ENCODE assay signal across 1 cellular context in the genomic region with DNA sequence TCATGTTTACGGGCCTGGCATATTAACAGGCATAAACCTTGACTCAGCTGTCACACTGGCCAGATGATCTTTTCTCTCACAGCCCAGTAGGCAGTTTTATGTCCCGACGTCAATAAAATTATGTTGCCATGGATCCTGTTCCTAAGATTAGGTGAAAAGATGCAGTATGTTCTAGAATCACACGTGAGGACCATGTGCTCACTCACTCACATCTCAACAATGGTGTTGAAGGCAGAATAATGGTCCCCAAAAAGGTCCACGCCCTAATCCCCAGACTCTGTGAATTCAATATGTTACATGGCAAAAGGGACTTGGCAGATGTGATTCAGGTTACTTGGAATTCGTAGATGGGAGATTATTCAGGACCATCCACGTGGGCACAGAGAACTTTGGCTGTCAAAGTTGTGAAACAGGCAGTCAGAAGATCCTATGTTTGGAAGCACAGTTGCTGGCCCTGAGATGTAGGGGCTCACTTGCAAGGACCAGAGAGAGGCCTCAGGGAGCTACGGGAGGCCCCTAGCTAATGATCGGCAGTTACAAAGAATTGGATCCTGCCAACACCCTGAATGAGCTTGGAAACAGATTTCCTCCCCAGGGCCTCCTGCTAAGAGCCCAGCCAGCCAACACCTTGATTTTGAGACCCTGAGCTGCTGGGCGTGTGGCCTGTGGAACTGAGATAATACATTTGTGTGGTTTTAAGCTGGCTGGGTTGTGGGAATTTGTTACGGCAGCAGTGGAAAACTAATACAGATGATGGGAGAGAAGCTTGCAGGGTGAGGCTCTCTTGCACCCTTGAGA.
TF ChIP-seq lines count a peak whose summit lies in the region.

No MANE protein-coding gene starts in this region.

TF ChIP-seq in GM23338, 12 proteins besides CTCF, POLR2A, EP300 and RAD21:
- TF ChIP-seq STAT1 (IDR thresholded peaks at IDR 0.05; ENCODE audit: unreplicated experiment), result no peak
- TF ChIP-seq EZH2phosphoT487 (IDR thresholded peaks at IDR 0.05; ENCODE audit: unreplicated experiment), result no peak
- no peak for TF ChIP-seq EZH2 (IDR thresholded peaks at IDR 0.05; ENCODE audit: low read depth, unreplicated experiment)
- no peak for TF ChIP-seq CREB1 (CRISPR knock-in tag; IDR thresholded peaks at IDR 0.05; ENCODE audit: low read depth)
- no peak for TF ChIP-seq NANOG (IDR thresholded peaks at IDR 0.05; ENCODE audit: borderline replicate concordance)
- no peak for TF ChIP-seq ZNF114 (CRISPR knock-in tag; IDR thresholded peaks at IDR 0.05)
- no peak for TF ChIP-seq JUNB (IDR thresholded peaks at IDR 0.05; ENCODE audit: unreplicated experiment)
- TF ChIP-seq, protein P1, sequence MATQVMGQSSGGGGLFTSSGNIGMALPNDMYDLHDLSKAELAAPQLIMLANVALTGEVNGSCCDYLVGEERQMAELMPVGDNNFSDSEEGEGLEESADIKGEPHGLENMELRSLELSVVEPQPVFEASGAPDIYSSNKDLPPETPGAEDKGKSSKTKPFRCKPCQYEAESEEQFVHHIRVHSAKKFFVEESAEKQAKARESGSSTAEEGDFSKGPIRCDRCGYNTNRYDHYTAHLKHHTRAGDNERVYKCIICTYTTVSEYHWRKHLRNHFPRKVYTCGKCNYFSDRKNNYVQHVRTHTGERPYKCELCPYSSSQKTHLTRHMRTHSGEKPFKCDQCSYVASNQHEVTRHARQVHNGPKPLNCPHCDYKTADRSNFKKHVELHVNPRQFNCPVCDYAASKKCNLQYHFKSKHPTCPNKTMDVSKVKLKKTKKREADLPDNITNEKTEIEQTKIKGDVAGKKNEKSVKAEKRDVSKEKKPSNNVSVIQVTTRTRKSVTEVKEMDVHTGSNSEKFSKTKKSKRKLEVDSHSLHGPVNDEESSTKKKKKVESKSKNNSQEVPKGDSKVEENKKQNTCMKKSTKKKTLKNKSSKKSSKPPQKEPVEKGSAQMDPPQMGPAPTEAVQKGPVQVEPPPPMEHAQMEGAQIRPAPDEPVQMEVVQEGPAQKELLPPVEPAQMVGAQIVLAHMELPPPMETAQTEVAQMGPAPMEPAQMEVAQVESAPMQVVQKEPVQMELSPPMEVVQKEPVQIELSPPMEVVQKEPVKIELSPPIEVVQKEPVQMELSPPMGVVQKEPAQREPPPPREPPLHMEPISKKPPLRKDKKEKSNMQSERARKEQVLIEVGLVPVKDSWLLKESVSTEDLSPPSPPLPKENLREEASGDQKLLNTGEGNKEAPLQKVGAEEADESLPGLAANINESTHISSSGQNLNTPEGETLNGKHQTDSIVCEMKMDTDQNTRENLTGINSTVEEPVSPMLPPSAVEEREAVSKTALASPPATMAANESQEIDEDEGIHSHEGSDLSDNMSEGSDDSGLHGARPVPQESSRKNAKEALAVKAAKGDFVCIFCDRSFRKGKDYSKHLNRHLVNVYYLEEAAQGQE (IDR thresholded peaks at IDR 0.05; ENCODE audit: unreplicated experiment), result no peak
- TF ChIP-seq POLR2AphosphoS5 (IDR thresholded peaks at IDR 0.05; ENCODE audit: low read depth), result no peak
- TF ChIP-seq, protein P2, sequence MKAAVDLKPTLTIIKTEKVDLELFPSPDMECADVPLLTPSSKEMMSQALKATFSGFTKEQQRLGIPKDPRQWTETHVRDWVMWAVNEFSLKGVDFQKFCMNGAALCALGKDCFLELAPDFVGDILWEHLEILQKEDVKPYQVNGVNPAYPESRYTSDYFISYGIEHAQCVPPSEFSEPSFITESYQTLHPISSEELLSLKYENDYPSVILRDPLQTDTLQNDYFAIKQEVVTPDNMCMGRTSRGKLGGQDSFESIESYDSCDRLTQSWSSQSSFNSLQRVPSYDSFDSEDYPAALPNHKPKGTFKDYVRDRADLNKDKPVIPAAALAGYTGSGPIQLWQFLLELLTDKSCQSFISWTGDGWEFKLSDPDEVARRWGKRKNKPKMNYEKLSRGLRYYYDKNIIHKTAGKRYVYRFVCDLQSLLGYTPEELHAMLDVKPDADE (IDR thresholded peaks at IDR 0.05), result no peak
- TF ChIP-seq, protein P3, sequence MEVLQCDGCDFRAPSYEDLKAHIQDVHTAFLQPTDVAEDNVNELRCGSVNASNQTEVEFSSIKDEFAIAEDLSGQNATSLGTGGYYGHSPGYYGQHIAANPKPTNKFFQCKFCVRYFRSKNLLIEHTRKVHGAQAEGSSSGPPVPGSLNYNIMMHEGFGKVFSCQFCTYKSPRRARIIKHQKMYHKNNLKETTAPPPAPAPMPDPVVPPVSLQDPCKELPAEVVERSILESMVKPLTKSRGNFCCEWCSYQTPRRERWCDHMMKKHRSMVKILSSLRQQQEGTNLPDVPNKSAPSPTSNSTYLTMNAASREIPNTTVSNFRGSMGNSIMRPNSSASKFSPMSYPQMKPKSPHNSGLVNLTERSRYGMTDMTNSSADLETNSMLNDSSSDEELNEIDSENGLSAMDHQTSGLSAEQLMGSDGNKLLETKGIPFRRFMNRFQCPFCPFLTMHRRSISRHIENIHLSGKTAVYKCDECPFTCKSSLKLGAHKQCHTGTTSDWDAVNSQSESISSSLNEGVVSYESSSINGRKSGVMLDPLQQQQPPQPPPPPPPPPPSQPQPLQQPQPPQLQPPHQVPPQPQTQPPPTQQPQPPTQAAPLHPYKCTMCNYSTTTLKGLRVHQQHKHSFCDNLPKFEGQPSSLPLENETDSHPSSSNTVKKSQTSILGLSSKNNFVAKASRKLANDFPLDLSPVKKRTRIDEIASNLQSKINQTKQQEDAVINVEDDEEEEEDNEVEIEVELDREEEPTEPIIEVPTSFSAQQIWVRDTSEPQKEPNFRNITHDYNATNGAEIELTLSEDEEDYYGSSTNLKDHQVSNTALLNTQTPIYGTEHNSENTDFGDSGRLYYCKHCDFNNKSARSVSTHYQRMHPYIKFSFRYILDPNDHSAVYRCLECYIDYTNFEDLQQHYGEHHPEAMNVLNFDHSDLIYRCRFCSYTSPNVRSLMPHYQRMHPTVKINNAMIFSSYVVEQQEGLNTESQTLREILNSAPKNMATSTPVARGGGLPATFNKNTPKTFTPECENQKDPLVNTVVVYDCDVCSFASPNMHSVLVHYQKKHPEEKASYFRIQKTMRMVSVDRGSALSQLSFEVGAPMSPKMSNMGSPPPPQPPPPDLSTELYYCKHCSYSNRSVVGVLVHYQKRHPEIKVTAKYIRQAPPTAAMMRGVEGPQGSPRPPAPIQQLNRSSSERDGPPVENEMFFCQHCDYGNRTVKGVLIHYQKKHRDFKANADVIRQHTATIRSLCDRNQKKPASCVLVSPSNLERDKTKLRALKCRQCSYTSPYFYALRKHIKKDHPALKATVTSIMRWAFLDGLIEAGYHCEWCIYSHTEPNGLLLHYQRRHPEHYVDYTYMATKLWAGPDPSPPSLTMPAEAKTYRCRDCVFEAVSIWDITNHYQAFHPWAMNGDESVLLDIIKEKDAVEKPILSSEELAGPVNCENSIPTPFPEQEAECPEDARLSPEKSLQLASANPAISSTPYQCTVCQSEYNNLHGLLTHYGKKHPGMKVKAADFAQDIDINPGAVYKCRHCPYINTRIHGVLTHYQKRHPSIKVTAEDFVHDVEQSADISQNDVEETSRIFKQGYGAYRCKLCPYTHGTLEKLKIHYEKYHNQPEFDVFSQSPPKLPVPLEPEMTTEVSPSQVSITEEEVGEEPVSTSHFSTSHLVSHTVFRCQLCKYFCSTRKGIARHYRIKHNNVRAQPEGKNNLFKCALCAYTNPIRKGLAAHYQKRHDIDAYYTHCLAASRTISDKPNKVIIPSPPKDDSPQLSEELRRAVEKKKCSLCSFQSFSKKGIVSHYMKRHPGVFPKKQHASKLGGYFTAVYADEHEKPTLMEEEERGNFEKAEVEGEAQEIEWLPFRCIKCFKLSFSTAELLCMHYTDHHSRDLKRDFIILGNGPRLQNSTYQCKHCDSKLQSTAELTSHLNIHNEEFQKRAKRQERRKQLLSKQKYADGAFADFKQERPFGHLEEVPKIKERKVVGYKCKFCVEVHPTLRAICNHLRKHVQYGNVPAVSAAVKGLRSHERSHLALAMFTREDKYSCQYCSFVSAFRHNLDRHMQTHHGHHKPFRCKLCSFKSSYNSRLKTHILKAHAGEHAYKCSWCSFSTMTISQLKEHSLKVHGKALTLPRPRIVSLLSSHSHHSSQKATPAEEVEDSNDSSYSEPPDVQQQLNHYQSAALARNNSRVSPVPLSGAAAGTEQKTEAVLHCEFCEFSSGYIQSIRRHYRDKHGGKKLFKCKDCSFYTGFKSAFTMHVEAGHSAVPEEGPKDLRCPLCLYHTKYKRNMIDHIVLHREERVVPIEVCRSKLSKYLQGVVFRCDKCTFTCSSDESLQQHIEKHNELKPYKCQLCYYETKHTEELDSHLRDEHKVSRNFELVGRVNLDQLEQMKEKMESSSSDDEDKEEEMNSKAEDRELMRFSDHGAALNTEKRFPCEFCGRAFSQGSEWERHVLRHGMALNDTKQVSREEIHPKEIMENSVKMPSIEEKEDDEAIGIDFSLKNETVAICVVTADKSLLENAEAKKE (CRISPR knock-in tag; IDR thresholded peaks at IDR 0.05), result no peak
- TF ChIP-seq ZNF331 (CRISPR knock-in tag; IDR thresholded peaks at IDR 0.05; ENCODE audit: low read depth), result no peak
TF ChIP-seq in GM23338: peak in this region for 0.
